Comparison of ENCODE assay signal across 36 cellular contexts in genomic region chr5:1196562-1196961, GRCh38. TPM values are rescaled to one million over a fixed set of nuclear protein-coding genes. Genes with fewer than 3 reads are reported as not detected.
"Had no signal": no experiment of that assay in that cellular context is flagged by ENCODE, and none has a peak within 500 bp of the region (broad histone marks: within the 10 kb centered on the region; RNA-seq: fewer than 3 reads in every experiment).

No MANE protein-coding gene starts in this region.

- H3K9me3 Mint-ChIP-seq: activated B cell treated with CpG ODN at 0.5 μM for 24 hours; activated CD4-positive, alpha-beta memory T cell treated with anti-CD3 and anti-CD28 coated beads, Interleukin-2, amount 10 ng/mL, durations not matched to agents 7 days and 5 days; activated CD4-positive, alpha-beta T cell treated with anti-CD3 and anti-CD28 coated beads, Interleukin-2, amount 10 ng/mL, durations not matched to agents 7 days and 5 days; activated naive CD4-positive, alpha-beta T cell treated with anti-CD3 and anti-CD28 coated beads, Interleukin-2, amount 10 ng/mL, durations not matched to agents 7 days and 5 days; activated naive CD4-positive, alpha-beta T cell treated with anti-CD3 and anti-CD28 coated beads, Interleukin-2, amount 50 U/mL, for 24 hours; activated naive CD8-positive, alpha-beta T cell treated with anti-CD3 and anti-CD28 coated beads, Interleukin-2, amount 50 U/mL, for 24 hours; activated T-cell treated with anti-CD3 and anti-CD28 coated beads, Interleukin-2, amount 50 U/mL, for 24 hours; activated T-helper 2 cell treated with anti-CD3 and anti-CD28 coated beads, Interferon-gamma antibody, Interleukin-2, Interleukin-4, amounts not matched to agents 10 μg/mL and 5 μg/mL and 100 μg/mL, durations not matched to agents 14 hours and 24 hours and 36 hours; central memory CD8-positive, alpha-beta T cell; T-helper 1 cell treated with Interleukin-12 subunit alpha and Interleukin-12 subunit beta and Interleukin-4 antibody, amounts not matched to agents 30 μg/mL and 1 μg/mL, for 36 hours; T-helper 2 cell treated with Interferon-gamma antibody and Interleukin-4, amounts not matched to agents 5 μg/mL and 100 μg/mL, for 36 hours had no signal

- H3K9me3 ChIP-seq: ascending aorta had no signal

- H3K4me1 ChIP-seq: ascending aorta had no signal

- H3K27ac ChIP-seq: ascending aorta, cardiac muscle cell, VCaP had no signal

- H3K27me3 Mint-ChIP-seq: activated CD4-positive, alpha-beta memory T cell treated with anti-CD3 and anti-CD28 coated beads, Interleukin-2, amount 10 ng/mL, durations not matched to agents 7 days and 5 days had no signal

- H3K27me3 ChIP-seq: ascending aorta, cardiac muscle cell had no signal

- H3K36me3 ChIP-seq: ascending aorta, cardiac muscle cell had no signal

- H3K27ac Mint-ChIP-seq: activated B cell treated with CpG ODN at 0.5 μM for 24 hours; activated CD4-positive, alpha-beta memory T cell treated with anti-CD3 and anti-CD28 coated beads, Interleukin-2, amount 10 ng/mL, durations not matched to agents 7 days and 5 days; activated CD4-positive, alpha-beta T cell treated with anti-CD3 and anti-CD28 coated beads, Interleukin-2, amount 10 ng/mL, durations not matched to agents 7 days and 5 days; activated CD8-positive, alpha-beta memory T cell treated with anti-CD3 and anti-CD28 coated beads, Interleukin-2, amount 10 ng/mL, durations not matched to agents 7 days and 5 days; activated CD8-positive, alpha-beta T cell treated with anti-CD3 and anti-CD28 coated beads, Interleukin-2, amount 10 ng/mL, durations not matched to agents 7 days and 5 days; activated naive CD4-positive, alpha-beta T cell treated with anti-CD3 and anti-CD28 coated beads, Interleukin-2, amount 10 ng/mL, durations not matched to agents 7 days and 5 days; activated naive CD4-positive, alpha-beta T cell treated with anti-CD3 and anti-CD28 coated beads, Interleukin-2, amount 50 U/mL, for 24 hours; activated naive CD8-positive, alpha-beta T cell; activated naive CD8-positive, alpha-beta T cell treated with anti-CD3 and anti-CD28 coated beads, Interleukin-2, amount 50 U/mL, for 24 hours; activated T-cell treated with anti-CD3 and anti-CD28 coated beads, Interleukin-2, amount 50 U/mL, for 24 hours; activated T-helper 2 cell treated with anti-CD3 and anti-CD28 coated beads, Interferon-gamma antibody, Interleukin-2, Interleukin-4, amounts not matched to agents 10 μg/mL and 5 μg/mL and 100 μg/mL, durations not matched to agents 14 hours and 24 hours and 36 hours; brain; T-helper 1 cell treated with Interleukin-12 subunit alpha and Interleukin-12 subunit beta and Interleukin-4 antibody, amounts not matched to agents 30 μg/mL and 1 μg/mL, for 36 hours; T-helper 2 cell treated with Interferon-gamma antibody and Interleukin-4, amounts not matched to agents 5 μg/mL and 100 μg/mL, for 36 hours had no signal

- ATAC-seq: activated CD8-positive, alpha-beta memory T cell treated with anti-CD3 and anti-CD28 coated beads, Interleukin-2, amount 10 ng/mL, durations not matched to agents 7 days and 5 days; activated CD8-positive, alpha-beta T cell treated with anti-CD3 and anti-CD28 coated beads, Interleukin-2, amount 10 ng/mL, durations not matched to agents 7 days and 5 days; activated naive CD8-positive, alpha-beta T cell treated with anti-CD3 and anti-CD28 coated beads, Interleukin-2, amount 50 U/mL, for 24 hours had no signal

- H3K4me3 ChIP-seq: ascending aorta, cardiac muscle cell had no signal

- H3K4me3 Mint-ChIP-seq: activated B cell treated with CpG ODN at 0.5 μM for 24 hours; activated CD4-positive, alpha-beta memory T cell treated with anti-CD3 and anti-CD28 coated beads, Interleukin-2, amount 10 ng/mL, durations not matched to agents 7 days and 5 days; activated CD4-positive, alpha-beta T cell treated with anti-CD3 and anti-CD28 coated beads, Interleukin-2, amount 10 ng/mL, durations not matched to agents 7 days and 5 days; activated CD8-positive, alpha-beta memory T cell treated with anti-CD3 and anti-CD28 coated beads, Interleukin-2, amount 10 ng/mL, durations not matched to agents 7 days and 5 days; activated CD8-positive, alpha-beta T cell treated with anti-CD3 and anti-CD28 coated beads, Interleukin-2, amount 10 ng/mL, durations not matched to agents 7 days and 5 days; activated naive CD4-positive, alpha-beta T cell treated with anti-CD3 and anti-CD28 coated beads, Interleukin-2, amount 10 ng/mL, durations not matched to agents 7 days and 5 days; activated naive CD4-positive, alpha-beta T cell treated with anti-CD3 and anti-CD28 coated beads, Interleukin-2, amount 50 U/mL, for 24 hours; activated naive CD8-positive, alpha-beta T cell; activated naive CD8-positive, alpha-beta T cell treated with anti-CD3 and anti-CD28 coated beads, Interleukin-2, amount 50 U/mL, for 24 hours; activated T-cell treated with anti-CD3 and anti-CD28 coated beads, Interleukin-2, amount 50 U/mL, for 24 hours; brain; central memory CD8-positive, alpha-beta T cell; T-helper 1 cell treated with Interleukin-12 subunit alpha and Interleukin-12 subunit beta and Interleukin-4 antibody, amounts not matched to agents 30 μg/mL and 1 μg/mL, for 36 hours; T-helper 2 cell treated with Interferon-gamma antibody and Interleukin-4, amounts not matched to agents 5 μg/mL and 100 μg/mL, for 36 hours had no signal

- H3K4me1 Mint-ChIP-seq: activated B cell treated with CpG ODN at 0.5 μM for 24 hours; activated CD4-positive, alpha-beta memory T cell treated with anti-CD3 and anti-CD28 coated beads, Interleukin-2, amount 10 ng/mL, durations not matched to agents 7 days and 5 days; activated CD4-positive, alpha-beta T cell treated with anti-CD3 and anti-CD28 coated beads, Interleukin-2, amount 10 ng/mL, durations not matched to agents 7 days and 5 days; activated CD8-positive, alpha-beta memory T cell treated with anti-CD3 and anti-CD28 coated beads, Interleukin-2, amount 10 ng/mL, durations not matched to agents 7 days and 5 days; activated naive CD4-positive, alpha-beta T cell treated with anti-CD3 and anti-CD28 coated beads, Interleukin-2, amount 10 ng/mL, durations not matched to agents 7 days and 5 days; activated naive CD4-positive, alpha-beta T cell treated with anti-CD3 and anti-CD28 coated beads, Interleukin-2, amount 50 U/mL, for 24 hours; activated naive CD8-positive, alpha-beta T cell treated with anti-CD3 and anti-CD28 coated beads, Interleukin-2, amount 50 U/mL, for 24 hours; brain; central memory CD8-positive, alpha-beta T cell had no signal

- DNase-seq: activated B cell treated with CpG ODN at 0.5 μM for 24 hours; activated CD4-positive, alpha-beta memory T cell treated with anti-CD3 and anti-CD28 coated beads, Interleukin-2, amount 10 ng/mL, durations not matched to agents 7 days and 5 days; activated CD4-positive, alpha-beta T cell treated with anti-CD3 and anti-CD28 coated beads for 4 hours; activated CD4-positive, alpha-beta T cell treated with anti-CD3 and anti-CD28 coated beads, Interleukin-2, amount 10 ng/mL, durations not matched to agents 7 days and 5 days; activated CD4-positive, alpha-beta T cell treated with anti-CD3 and anti-CD28 coated beads, Interleukin-2, amount 50 U/mL, for 48 hours; activated CD4-positive, CD25-positive, alpha-beta regulatory T cell treated with anti-CD3 and anti-CD28 coated beads, Interleukin-2, amount 50 U/mL, for 72 hours; activated CD8-positive, alpha-beta memory T cell treated with anti-CD3 and anti-CD28 coated beads for 24 hours; activated CD8-positive, alpha-beta memory T cell treated with anti-CD3 and anti-CD28 coated beads, Interleukin-2, amount 10 ng/mL, durations not matched to agents 7 days and 5 days; activated CD8-positive, alpha-beta memory T cell treated with anti-CD3 and anti-CD28 coated beads, Interleukin-2, amount 50 U/mL, for 48 hours; activated CD8-positive, alpha-beta T cell treated with anti-CD3 and anti-CD28 coated beads, Interleukin-2, amount 10 ng/mL, durations not matched to agents 7 days and 5 days; activated effector memory CD4-positive, alpha-beta T cell treated with Interleukin-2 at 50 U/mL for 16 hours; activated gamma-delta T cell; activated naive CD4-positive, alpha-beta T cell treated with anti-CD3 and anti-CD28 coated beads, Interleukin-2, amount 10 ng/mL, durations not matched to agents 7 days and 5 days; activated naive CD4-positive, alpha-beta T cell treated with Interleukin-2 at 50 U/mL for 16 hours; activated naive CD8-positive, alpha-beta T cell treated with anti-CD3 and anti-CD28 coated beads, Interleukin-2, amount 50 U/mL, for 24 hours; activated T-cell treated with anti-CD3 and anti-CD28 coated beads, Interleukin-2, amount 50 U/mL, for 24 hours; activated T-cell treated with anti-CD3 and anti-CD28 coated beads, Interleukin-2, amount 50 U/mL, for 48 hours; amygdala; anterior cingulate cortex; caudate nucleus; cerebellar nuclear complex; T-helper 1 cell; T-helper 2 cell; T-helper 9 cell had no signal

- H3K36me3 Mint-ChIP-seq: activated CD8-positive, alpha-beta memory T cell treated with anti-CD3 and anti-CD28 coated beads, Interleukin-2, amount 10 ng/mL, durations not matched to agents 7 days and 5 days; activated naive CD4-positive, alpha-beta T cell treated with anti-CD3 and anti-CD28 coated beads, Interleukin-2, amount 10 ng/mL, durations not matched to agents 7 days and 5 days; activated naive CD4-positive, alpha-beta T cell treated with anti-CD3 and anti-CD28 coated beads, Interleukin-2, amount 50 U/mL, for 24 hours; activated naive CD8-positive, alpha-beta T cell; brain had no signal

RNA-seq across cellular contexts. Expression of gene SLC6A19, which starts 4.8 kb away (rescaled TPM):
- total RNA-seq: activated B cell treated with CpG ODN at 0.5 μM for 24 hours; activated CD4-positive, alpha-beta memory T cell treated with anti-CD3 and anti-CD28 coated beads, Interleukin-2, amount 10 ng/mL, durations not matched to agents 7 days and 5 days; activated CD4-positive, alpha-beta T cell treated with anti-CD3 and anti-CD28 coated beads, Interleukin-2, amount 10 ng/mL, durations not matched to agents 7 days and 5 days; activated CD8-positive, alpha-beta memory T cell treated with anti-CD3 and anti-CD28 coated beads, Interleukin-2, amount 10 ng/mL, durations not matched to agents 7 days and 5 days; activated CD8-positive, alpha-beta T cell treated with anti-CD3 and anti-CD28 coated beads, Interleukin-2, amount 10 ng/mL, durations not matched to agents 7 days and 5 days; activated T-helper 2 cell treated with anti-CD3 and anti-CD28 coated beads, Interferon-gamma antibody, Interleukin-2, Interleukin-4, amounts not matched to agents 10 μg/mL and 5 μg/mL and 100 μg/mL, durations not matched to agents 14 hours and 24 hours and 36 hours; ascending aorta; bronchial epithelial cell; chondrocyte had no signal

RNA-seq across cellular contexts. Expression of gene SLC6A18, which starts 28.6 kb away (rescaled TPM):
- total RNA-seq: activated B cell treated with CpG ODN at 0.5 μM for 24 hours; activated CD4-positive, alpha-beta memory T cell treated with anti-CD3 and anti-CD28 coated beads, Interleukin-2, amount 10 ng/mL, durations not matched to agents 7 days and 5 days; activated CD4-positive, alpha-beta T cell treated with anti-CD3 and anti-CD28 coated beads, Interleukin-2, amount 10 ng/mL, durations not matched to agents 7 days and 5 days; activated CD8-positive, alpha-beta memory T cell treated with anti-CD3 and anti-CD28 coated beads, Interleukin-2, amount 10 ng/mL, durations not matched to agents 7 days and 5 days; activated CD8-positive, alpha-beta T cell treated with anti-CD3 and anti-CD28 coated beads, Interleukin-2, amount 10 ng/mL, durations not matched to agents 7 days and 5 days; activated T-helper 2 cell treated with anti-CD3 and anti-CD28 coated beads, Interferon-gamma antibody, Interleukin-2, Interleukin-4, amounts not matched to agents 10 μg/mL and 5 μg/mL and 100 μg/mL, durations not matched to agents 14 hours and 24 hours and 36 hours; ascending aorta; bronchial epithelial cell; cardiac muscle cell; chondrocyte had no signal
